ENCODE assay signal across 8 cellular contexts in genomic region chr2:119106301-119106897, GRCh38.
DNase-seq lines count a peak whose midpoint lies in the region; ATAC-seq lines count a peak whose summit lies in the region.

No MANE protein-coding gene starts in this region.

- ATAC-seq in HG02610 (IDR thresholded peaks at IDR 0.05; ENCODE audit: unreplicated experiment) (no peak), GM21528 (IDR thresholded peaks at IDR 0.05; ENCODE audit: low FRiP score, unreplicated experiment) (no peak)

- DNase-seq in stimulated activated CD4-positive, alpha-beta T cell treated with anti-CD3 and anti-CD28 coated beads, Interleukin-12 subunit alpha, Interleukin-12 subunit beta, amount 100 ng/mL, for 4 hours = peak; percentile 10
- DNase-seq in stimulated activated CD4-positive, alpha-beta T cell treated with anti-CD3 and anti-CD28 coated beads, Interleukin-4, amount 100 ng/mL, for 24 hours = no peak
- peak; percentile 29 to 34 for DNase-seq in activated T-cell treated with anti-CD3 and anti-CD28 coated beads, Interleukin-2, amount 50 U/mL, for 48 hours
- DNase-seq in kidney glomerular epithelial cell (lab: John Stamatoyannopoulos, UW) (peak; percentile 26), NCI-H2107 (lab: John Stamatoyannopoulos, UW) (no peak), putamen (ENCODE audit: low spot score) (no peak)

Comparison
In these comparisons a context has a peak if more than half of its experiments do, and no peak if none do; other contexts are left out.
1. DNase-seq: peak in stimulated activated CD4-positive, alpha-beta T cell treated with anti-CD3 and anti-CD28 coated beads, Interleukin-12 subunit alpha, Interleukin-12 subunit beta, amount 100 ng/mL, for 4 hours (single experiment), activated T-cell treated with anti-CD3 and anti-CD28 coated beads, Interleukin-2, amount 50 U/mL, for 48 hours (2 of 2) and kidney glomerular epithelial cell (single experiment); none in stimulated activated CD4-positive, alpha-beta T cell treated with anti-CD3 and anti-CD28 coated beads, Interleukin-4, amount 100 ng/mL, for 24 hours (single experiment), NCI-H2107 (single experiment) and putamen (single experiment).